In genomic region chr11:73048446-73048845, GRCh38 we compare ENCODE assay signal across 11 cellular contexts.
DNase-seq lines count a peak whose midpoint lies in the region; ATAC-seq and TF ChIP-seq lines count a peak whose summit lies in the region.
"Had no signal": no experiment of that assay in that cellular context is flagged by ENCODE, and none has a peak within 500 bp of the region (broad histone marks: within the 10 kb centered on the region; RNA-seq: fewer than 3 reads in every experiment).

No MANE protein-coding gene starts in this region.

- no peak overlapping the region for H3K4me3 ChIP-seq in upper lobe of left lung
- H3K4me3 ChIP-seq in mammary epithelial cell (replicated peaks in 1 of 3; ENCODE audit: insufficient read depth in 1 of 3, low read depth in 2 of 3, low read length in 3 of 3): no peak overlapping the region

- in situ Hi-C loops in mammary epithelial cell (cut with MboI; ENCODE audit: low sequenced_read_pairs in 2 of 2): no loop called here

- TF ChIP-seq EP300 in upper lobe of left lung (IDR thresholded peaks at IDR 0.05): no peak

- dilution Hi-C loops in mammary epithelial cell (cut with HindIII; ENCODE audit: low sequenced_read_pairs): no loop called here

- H3K27me3 ChIP-seq in upper lobe of left lung (no peaks in the 10 kb centered on the region), mammary epithelial cell (ENCODE audit: insufficient read depth, low read length) (no peaks in the 10 kb centered on the region)

- H3K9me3 Mint-ChIP-seq in activated T-cell treated with anti-CD3 and anti-CD28 coated beads, Interleukin-2, amount 50 U/mL, for 4 hours: no peaks in the 10 kb centered on the region
- H3K9me3 Mint-ChIP-seq: activated naive CD4-positive, alpha-beta T cell treated with anti-CD3 and anti-CD28 coated beads, Interleukin-2, amount 50 U/mL, for 72 hours; WTC11 had no signal

- no peak for TF ChIP-seq POLR2A in upper lobe of left lung (IDR thresholded peaks at IDR 0.05)

- intact Hi-C loops in mammary epithelial cell (cut with micrococcal nuclease): no loop called here

- CTCF ChIA-PET in mammary epithelial cell (lab: Charles Lee; ENCODE audit: low non-redundant PET): no interaction called here

- no peak for TF ChIP-seq CTCF in upper lobe of left lung (IDR thresholded peaks at IDR 0.05)
- TF ChIP-seq CTCF in mammary epithelial cell (conservative IDR thresholded peaks at IDR 0.05 in 1 of 2, IDR thresholded peaks at IDR 0.05 in 1 of 2; ENCODE audit: extremely low read depth in 1 of 2, insufficient read depth in 1 of 2, low read depth in 1 of 2, low read length in 2 of 2): no peak

- no peaks in the 10 kb centered on the region for H4K20me1 ChIP-seq in mammary epithelial cell (ENCODE audit: insufficient read depth, low read length)

- no peak for DNase-seq in activated T-cell treated with anti-CD3 and anti-CD28 coated beads, Interleukin-2, amount 50 U/mL, for 4 hours
- DNase-seq in activated T-cell treated with anti-CD3 and anti-CD28 coated beads, Interleukin-2, amount 50 U/mL, for 1 hour: no peak
- DNase-seq in upper lobe of left lung (no peak), mammary epithelial cell (no peak), HUDEP-2 (lab: John Stamatoyannopoulos, UW; ENCODE audit: unreplicated experiment in 76 of 76) (no peak)
- DNase-seq: hypothalamus had no signal

- H2AFZ ChIP-seq in mammary epithelial cell (ENCODE audit: low read depth, low read length): no peak overlapping the region

- no peaks in the 10 kb centered on the region for H3K36me3 Mint-ChIP-seq in activated T-cell treated with anti-CD3 and anti-CD28 coated beads, Interleukin-2, amount 50 U/mL, for 4 hours (ENCODE audit: insufficient read depth)
- H3K36me3 Mint-ChIP-seq: activated naive CD4-positive, alpha-beta T cell treated with anti-CD3 and anti-CD28 coated beads, Interleukin-2, amount 50 U/mL, for 72 hours; WTC11 had no signal

- H3K9me3 ChIP-seq in upper lobe of left lung (no peaks in the 10 kb centered on the region), mammary epithelial cell (replicated peaks; ENCODE audit: insufficient read depth, low read length) (no peaks in the 10 kb centered on the region)

- no peaks in the 10 kb centered on the region for H3K27me3 Mint-ChIP-seq in activated T-cell treated with anti-CD3 and anti-CD28 coated beads, Interleukin-2, amount 50 U/mL, for 4 hours (ENCODE audit: low read depth)

- no peak for ATAC-seq in activated T-cell treated with anti-CD3 and anti-CD28 coated beads, Interleukin-2, amount 50 U/mL, for 4 hours
- ATAC-seq in HG03175 (IDR thresholded peaks at IDR 0.05; ENCODE audit: unreplicated experiment) (peak; percentile 18), upper lobe of left lung (ENCODE audit: low FRiP score in 2 of 2) (no peak), esophagus mucosa (no peak)
- ATAC-seq: activated naive CD4-positive, alpha-beta T cell treated with anti-CD3 and anti-CD28 coated beads, Interleukin-2, amount 50 U/mL, for 72 hours; WTC11 had no signal

- no peak overlapping the region for H3K4me2 ChIP-seq in mammary epithelial cell (ENCODE audit: insufficient read depth, low read depth, low read length)

- no peak overlapping the region for H3K9ac ChIP-seq in mammary epithelial cell (ENCODE audit: insufficient read depth, low read length)

- H3K4me1 Mint-ChIP-seq in activated T-cell treated with anti-CD3 and anti-CD28 coated beads, Interleukin-2, amount 50 U/mL, for 4 hours (ENCODE audit: low read depth): peaks cover 28% of the 10 kb centered on the region
- H3K4me1 Mint-ChIP-seq: WTC11 had no signal

- H3K4me1 ChIP-seq in upper lobe of left lung (peaks cover 9 to 22% (median 17%) of the 10 kb centered on the region in 4 donors), mammary epithelial cell (ENCODE audit: insufficient read depth, low read length) (no peaks in the 10 kb centered on the region)

- H3K27ac ChIP-seq in angular gyrus (ENCODE audit: low read depth, low read length) (peak overlapping the region; percentile 45), upper lobe of left lung (peak overlapping the region in 3 of 4 donors; percentile 44 to 69 (median 59)), mammary epithelial cell (ENCODE audit: insufficient read depth, low read depth, low read length) (no peak overlapping the region)

- peak overlapping the region; percentile 31 for H3K4me3 Mint-ChIP-seq in activated T-cell treated with anti-CD3 and anti-CD28 coated beads, Interleukin-2, amount 50 U/mL, for 4 hours
- H3K4me3 Mint-ChIP-seq: WTC11 had no signal

- H3K36me3 ChIP-seq in upper lobe of left lung (no peaks in the 10 kb centered on the region), mammary epithelial cell (ENCODE audit: insufficient read depth, low read length) (no peaks in the 10 kb centered on the region)

- BruUV-seq in mammary epithelial cell (replicated peaks; lab: Mats Ljungman, UMichigan): no TSS peak

- H3K79me2 ChIP-seq in mammary epithelial cell (ENCODE audit: insufficient read depth, low read length): no peaks in the 10 kb centered on the region

- WGBS in upper lobe of left lung, 2 donors: 88 to 92% methylated on average over 3 of the region's 3 CpGs
- 92% methylated on average over 3 of the region's 3 CpGs for WGBS in mammary epithelial cell (ENCODE audit: low coverage, missing lambda C conversion rate)
